Comparison of ENCODE assay signal across 35 cellular contexts in genomic region chr16:67437513-67437912, GRCh38. TPM values are rescaled to one million over a fixed set of nuclear protein-coding genes. Genes with fewer than 3 reads are reported as not detected.
A peak's percentile ranks its signal among the peaks of the same experiment; 100 is the strongest.
DNase-seq lines count a peak whose midpoint lies in the region; ATAC-seq and TF ChIP-seq lines count a peak whose summit lies in the region.
"Had no signal": no experiment of that assay in that cellular context is flagged by ENCODE, and none has a peak within 500 bp of the region (broad histone marks: within the 10 kb centered on the region; RNA-seq: fewer than 3 reads in every experiment).

No MANE protein-coding gene starts in this region.

- H3K23ac ChIP-seq in trophoblast cell (ENCODE audit: low read length) = no peak overlapping the region

- no peak overlapping the region for H3K18ac ChIP-seq in trophoblast cell (ENCODE audit: low read length)

- DNase-seq in activated CD8-positive, alpha-beta T cell treated with anti-CD3 and anti-CD28 coated beads for 36 hours = peak; percentile 40
- DNase-seq in activated CD8-positive, alpha-beta T cell treated with anti-CD3 and anti-CD28 coated beads, Interleukin-2, amount 10 ng/mL, durations not matched to agents 7 days and 5 days = no peak
- no peak for DNase-seq in NCI-H748 (lab: John Stamatoyannopoulos, UW; ENCODE audit: unreplicated experiment)
- DNase-seq in trophoblast cell = no peak
- DNase-seq in CD4-positive, alpha-beta T cell = no peak
- DNase-seq: activated CD8-positive, alpha-beta memory T cell treated with anti-CD3 and anti-CD28 coated beads, Interleukin-2, amount 10 ng/mL, durations not matched to agents 7 days and 5 days; activated naive CD8-positive, alpha-beta T cell treated with anti-CD3 and anti-CD28 coated beads, Interleukin-2, amount 10 ng/mL, durations not matched to agents 7 days and 5 days; AML-193; CD4-positive, alpha-beta memory T cell; DND-41; GF-D8; glutamatergic neuron; Kasumi-1; MV-4-11; NCI-H1436; NCI-H2107; NCI-H345; NCI-H748 treated with DMSO at 0.1 percent for 48 hours; stimulated activated naive CD4-positive, alpha-beta T cell treated with Interleukin-2 at 50 U/mL for 16 hours; testis had no signal

- H3K4me2 ChIP-seq in trophoblast cell (ENCODE audit: low read length) = no peak overlapping the region
- H3K4me2 ChIP-seq: A549 had no signal

- H3K36me3 Mint-ChIP-seq in activated CD8-positive, alpha-beta T cell treated with anti-CD3 and anti-CD28 coated beads for 36 hours (ENCODE audit: low read depth) = no peaks in the 10 kb centered on the region
- peaks cover 9% of the 10 kb centered on the region for H3K36me3 Mint-ChIP-seq in activated CD8-positive, alpha-beta T cell treated with anti-CD3 and anti-CD28 coated beads, Interleukin-2, amount 10 ng/mL, durations not matched to agents 7 days and 5 days (ENCODE audit: low read depth)
- peaks cover 21% of the 10 kb centered on the region for H3K36me3 Mint-ChIP-seq in activated T-helper 17 cell treated with anti-CD3 and anti-CD28 coated beads, Interleukin-2, amount 50 U/mL, for 72 hours (ENCODE audit: low read depth)
- H3K36me3 Mint-ChIP-seq in stimulated activated memory B cell treated with anti-CD40 and anti-IgM and Interleukin-4, amounts not matched to agents 10 μg/mL and 1 μg/mL and 100 μg/mL, for 72 hours = peaks cover 45% of the 10 kb centered on the region
- H3K36me3 Mint-ChIP-seq in CD4-positive, alpha-beta T cell (ENCODE audit: low read depth) = peaks cover 43% of the 10 kb centered on the region

- no peaks in the 10 kb centered on the region for H3K79me1 ChIP-seq in trophoblast cell (ENCODE audit: low read length)

- H3K27me3 Mint-ChIP-seq in activated CD8-positive, alpha-beta T cell treated with anti-CD3 and anti-CD28 coated beads for 36 hours = peaks cover under 1% of the 10 kb centered on the region
- H3K27me3 Mint-ChIP-seq in activated CD8-positive, alpha-beta T cell treated with anti-CD3 and anti-CD28 coated beads, Interleukin-2, amount 10 ng/mL, durations not matched to agents 7 days and 5 days (ENCODE audit: low read depth) = peaks cover 4% of the 10 kb centered on the region
- no peaks in the 10 kb centered on the region for H3K27me3 Mint-ChIP-seq in activated T-helper 17 cell treated with anti-CD3 and anti-CD28 coated beads, Interleukin-2, amount 50 U/mL, for 72 hours
- no peaks in the 10 kb centered on the region for H3K27me3 Mint-ChIP-seq in stimulated activated memory B cell treated with anti-CD40 and anti-IgM and Interleukin-4, amounts not matched to agents 10 μg/mL and 1 μg/mL and 100 μg/mL, for 72 hours
- peaks cover 2% of the 10 kb centered on the region for H3K27me3 Mint-ChIP-seq in CD4-positive, alpha-beta T cell

- H3K4me1 Mint-ChIP-seq in activated CD8-positive, alpha-beta T cell treated with anti-CD3 and anti-CD28 coated beads for 36 hours (ENCODE audit: low read depth) = peaks cover 6% of the 10 kb centered on the region
- no peaks in the 10 kb centered on the region for H3K4me1 Mint-ChIP-seq in activated CD8-positive, alpha-beta T cell treated with anti-CD3 and anti-CD28 coated beads, Interleukin-2, amount 10 ng/mL, durations not matched to agents 7 days and 5 days (ENCODE audit: low read depth)
- H3K4me1 Mint-ChIP-seq in activated T-helper 17 cell treated with anti-CD3 and anti-CD28 coated beads, Interleukin-2, amount 50 U/mL, for 72 hours = no peaks in the 10 kb centered on the region
- H3K4me1 Mint-ChIP-seq in stimulated activated memory B cell treated with anti-CD40 and anti-IgM and Interleukin-4, amounts not matched to agents 10 μg/mL and 1 μg/mL and 100 μg/mL, for 72 hours = peaks cover 66% of the 10 kb centered on the region
- H3K4me1 Mint-ChIP-seq in CD4-positive, alpha-beta T cell (ENCODE audit: low read depth) = peaks cover 1% of the 10 kb centered on the region

- H2AFZ ChIP-seq in trophoblast cell (ENCODE audit: insufficient read depth, low read length, poor library complexity) = no peak overlapping the region

- no peak overlapping the region for H4K91ac ChIP-seq in trophoblast cell (ENCODE audit: low read depth, low read length)

- no peak overlapping the region for H2AK5ac ChIP-seq in trophoblast cell (ENCODE audit: low read length)

- H3K27me3 ChIP-seq in trophoblast cell (ENCODE audit: insufficient read depth, low read length) = no peaks in the 10 kb centered on the region
- H3K27me3 ChIP-seq in CD4-positive, alpha-beta T cell (ENCODE audit: control insufficient read depth, insufficient read depth, low read length) = no peaks in the 10 kb centered on the region
- H3K27me3 ChIP-seq: pancreas, testis had no signal

- H3K4ac ChIP-seq in trophoblast cell (ENCODE audit: low read depth, low read length) = no peak overlapping the region

- H3K79me2 ChIP-seq in trophoblast cell (ENCODE audit: control insufficient read depth, insufficient read depth, low read length, poor library complexity) = no peaks in the 10 kb centered on the region

- intact Hi-C loops in activated CD8-positive, alpha-beta T cell treated with anti-CD3 and anti-CD28 coated beads for 36 hours (cut with micrococcal nuclease) = no loop called here
- intact Hi-C loops in CD4-positive, alpha-beta T cell (cut with DNase I, micrococcal nuclease) = no loop called here

- H3K4me1 ChIP-seq in trophoblast cell (ENCODE audit: control insufficient read depth in 1 of 2, insufficient read depth in 2 of 2, low read length in 2 of 2) = no peaks in the 10 kb centered on the region
- H3K4me1 ChIP-seq: A549 had no signal

- peaks cover 6% of the 10 kb centered on the region for H3K9me3 ChIP-seq in trophoblast cell (ENCODE audit: insufficient read depth, low read depth, low read length)
- H3K9me3 ChIP-seq in CD4-positive, alpha-beta T cell (ENCODE audit: control insufficient read depth, low read length) = no peaks in the 10 kb centered on the region
- H3K9me3 ChIP-seq: A549, pancreas, testis had no signal

- no peak overlapping the region for H4K12ac ChIP-seq in trophoblast cell (ENCODE audit: low read depth, low read length)

- no peak overlapping the region for H3K9ac ChIP-seq in trophoblast cell (ENCODE audit: low read length)

- H3K9me3 Mint-ChIP-seq in activated CD8-positive, alpha-beta T cell treated with anti-CD3 and anti-CD28 coated beads for 36 hours = no peaks in the 10 kb centered on the region
- no peaks in the 10 kb centered on the region for H3K9me3 Mint-ChIP-seq in activated CD8-positive, alpha-beta T cell treated with anti-CD3 and anti-CD28 coated beads, Interleukin-2, amount 10 ng/mL, durations not matched to agents 7 days and 5 days (ENCODE audit: insufficient read depth)
- no peaks in the 10 kb centered on the region for H3K9me3 Mint-ChIP-seq in activated T-helper 17 cell treated with anti-CD3 and anti-CD28 coated beads, Interleukin-2, amount 50 U/mL, for 72 hours
- no peaks in the 10 kb centered on the region for H3K9me3 Mint-ChIP-seq in stimulated activated memory B cell treated with anti-CD40 and anti-IgM and Interleukin-4, amounts not matched to agents 10 μg/mL and 1 μg/mL and 100 μg/mL, for 72 hours
- H3K9me3 Mint-ChIP-seq in CD4-positive, alpha-beta T cell = no peaks in the 10 kb centered on the region
- H3K9me3 Mint-ChIP-seq: activated naive CD8-positive, alpha-beta T cell treated with anti-CD3 and anti-CD28 coated beads, Interleukin-2, amount 10 ng/mL, durations not matched to agents 7 days and 5 days; neural crest cell had no signal

- H2BK12ac ChIP-seq in trophoblast cell (ENCODE audit: low read length) = no peak overlapping the region

- CTCF ChIA-PET in activated CD8-positive, alpha-beta T cell treated with anti-CD3 and anti-CD28 coated beads for 36 hours (lab: Charles Lee) = interaction anchor here (1.1 kb wide), 2 partner anchors 10 to 29 kb away, joined by 3 read pairs; no protein-coding TSS in a partner anchor
- CTCF ChIA-PET in activated CD8-positive, alpha-beta T cell treated with anti-CD3 and anti-CD28 coated beads, Interleukin-2, amount 10 ng/mL, durations not matched to agents 7 days and 5 days (lab: Charles Lee) = no interaction called here
- CTCF ChIA-PET in CD4-positive, alpha-beta T cell (lab: Charles Lee) = no interaction called here

- TF ChIP-seq CTCF in activated CD8-positive, alpha-beta T cell treated with anti-CD3 and anti-CD28 coated beads for 36 hours (IDR thresholded peaks at IDR 0.05) = no peak
- no peak for TF ChIP-seq CTCF in CD4-positive, alpha-beta T cell (IDR thresholded peaks at IDR 0.05)

- H3K27ac Mint-ChIP-seq in activated CD8-positive, alpha-beta T cell treated with anti-CD3 and anti-CD28 coated beads for 36 hours = peak overlapping the region; percentile 10
- no peak overlapping the region for H3K27ac Mint-ChIP-seq in activated CD8-positive, alpha-beta T cell treated with anti-CD3 and anti-CD28 coated beads, Interleukin-2, amount 10 ng/mL, durations not matched to agents 7 days and 5 days
- H3K27ac Mint-ChIP-seq in activated T-helper 17 cell treated with anti-CD3 and anti-CD28 coated beads, Interleukin-2, amount 50 U/mL, for 72 hours = peak overlapping the region; percentile 68
- H3K27ac Mint-ChIP-seq in stimulated activated memory B cell treated with anti-CD40 and anti-IgM and Interleukin-4, amounts not matched to agents 10 μg/mL and 1 μg/mL and 100 μg/mL, for 72 hours = peak overlapping the region; percentile 2
- H3K27ac Mint-ChIP-seq in CD4-positive, alpha-beta T cell = no peak overlapping the region
- H3K27ac Mint-ChIP-seq: activated CD8-positive, alpha-beta memory T cell treated with anti-CD3 and anti-CD28 coated beads, Interleukin-2, amount 10 ng/mL, durations not matched to agents 7 days and 5 days had no signal

- ATAC-seq in activated CD8-positive, alpha-beta T cell treated with anti-CD3 and anti-CD28 coated beads for 36 hours = peak; percentile 75
- ATAC-seq in activated CD8-positive, alpha-beta T cell treated with anti-CD3 and anti-CD28 coated beads, Interleukin-2, amount 10 ng/mL, durations not matched to agents 7 days and 5 days = no peak
- peak; percentile 51 for ATAC-seq in GM18520 (IDR thresholded peaks at IDR 0.05; ENCODE audit: unreplicated experiment)
- peak; percentile 35 for ATAC-seq in activated T-helper 17 cell treated with anti-CD3 and anti-CD28 coated beads, Interleukin-2, amount 50 U/mL, for 72 hours (replicated peaks)
- peak; percentile 14 for ATAC-seq in stimulated activated memory B cell treated with anti-CD40 and anti-IgM and Interleukin-4, amounts not matched to agents 10 μg/mL and 1 μg/mL and 100 μg/mL, for 72 hours
- no peak for ATAC-seq in CD4-positive, alpha-beta T cell (ENCODE audit: poor library complexity)
- ATAC-seq: A549; activated CD8-positive, alpha-beta memory T cell treated with anti-CD3 and anti-CD28 coated beads, Interleukin-2, amount 10 ng/mL, durations not matched to agents 7 days and 5 days; HepG2; left lobe of liver; pancreas had no signal

- WGBS in trophoblast cell (ENCODE audit: extremely low coverage, insufficient coverage, insufficient read length) = no CpG with 5 or more reads among the region's 4 CpGs

- no peak overlapping the region for H3K4me3 ChIP-seq in trophoblast cell (ENCODE audit: low read depth, low read length)
- H3K4me3 ChIP-seq: A549, coronary artery, pancreas, testis had no signal

- H3K14ac ChIP-seq in trophoblast cell (ENCODE audit: low read length) = no peak overlapping the region

- H2BK120ac ChIP-seq in trophoblast cell (ENCODE audit: insufficient read depth, low read length, poor library complexity) = no peak overlapping the region

- POLR2A ChIA-PET in activated CD8-positive, alpha-beta T cell treated with anti-CD3 and anti-CD28 coated beads for 36 hours (lab: Charles Lee) = no interaction called here
- POLR2A ChIA-PET in activated CD8-positive, alpha-beta T cell treated with anti-CD3 and anti-CD28 coated beads, Interleukin-2, amount 10 ng/mL, durations not matched to agents 7 days and 5 days (lab: Charles Lee) = no interaction called here
- POLR2A ChIA-PET in CD4-positive, alpha-beta T cell (lab: Charles Lee) = no interaction called here

- H4K8ac ChIP-seq in trophoblast cell (ENCODE audit: low read depth, low read length) = no peak overlapping the region

- H3K36me3 ChIP-seq in trophoblast cell (ENCODE audit: control insufficient read depth in 1 of 2, insufficient read depth in 2 of 2, low read length in 2 of 2) = peaks cover 54 to 57% of the 10 kb centered on the region in 2 experiments

- H2BK5ac ChIP-seq in trophoblast cell (ENCODE audit: low read depth, low read length, poor library complexity) = no peak overlapping the region

- no peak overlapping the region for H3K27ac ChIP-seq in trophoblast cell (ENCODE audit: low read depth, low read length)
- no peak overlapping the region for H3K27ac ChIP-seq in CD4-positive, alpha-beta T cell (ENCODE audit: low read depth, low read length)
- H3K27ac ChIP-seq: A549, coronary artery, pancreas, testis had no signal

- H3K4me3 Mint-ChIP-seq in activated CD8-positive, alpha-beta T cell treated with anti-CD3 and anti-CD28 coated beads for 36 hours = no peak overlapping the region
- no peak overlapping the region for H3K4me3 Mint-ChIP-seq in activated CD8-positive, alpha-beta T cell treated with anti-CD3 and anti-CD28 coated beads, Interleukin-2, amount 10 ng/mL, durations not matched to agents 7 days and 5 days
- no peak overlapping the region for H3K4me3 Mint-ChIP-seq in activated T-helper 17 cell treated with anti-CD3 and anti-CD28 coated beads, Interleukin-2, amount 50 U/mL, for 72 hours
- H3K4me3 Mint-ChIP-seq in stimulated activated memory B cell treated with anti-CD40 and anti-IgM and Interleukin-4, amounts not matched to agents 10 μg/mL and 1 μg/mL and 100 μg/mL, for 72 hours = no peak overlapping the region
- no peak overlapping the region for H3K4me3 Mint-ChIP-seq in CD4-positive, alpha-beta T cell
- H3K4me3 Mint-ChIP-seq: activated CD8-positive, alpha-beta memory T cell treated with anti-CD3 and anti-CD28 coated beads, Interleukin-2, amount 10 ng/mL, durations not matched to agents 7 days and 5 days; activated naive CD8-positive, alpha-beta T cell treated with anti-CD3 and anti-CD28 coated beads, Interleukin-2, amount 10 ng/mL, durations not matched to agents 7 days and 5 days; CD4-positive, alpha-beta memory T cell; neural crest cell had no signal

RNA-seq across cellular contexts. Expression of gene HSD11B2, which starts 6.6 kb away (rescaled TPM):
- total RNA-seq in activated CD8-positive, alpha-beta T cell treated with anti-CD3 and anti-CD28 coated beads for 36 hours = 1 to 10 TPM; 1.6 to 2.3 TPM
- total RNA-seq in activated CD8-positive, alpha-beta T cell treated with anti-CD3 and anti-CD28 coated beads, Interleukin-2, amount 10 ng/mL, durations not matched to agents 7 days and 5 days = not detected
- total RNA-seq in activated T-helper 17 cell treated with anti-CD3 and anti-CD28 coated beads, Interleukin-2, amount 50 U/mL, for 72 hours = 1 to 10 TPM in 1 of 2 donors, under 1 TPM in 1; 0.21 to 1.4 TPM
- polyA plus RNA-seq in trophoblast cell (2013) = 20.6 and 23.3 TPM in 2 replicates
- not detected for total RNA-seq in CD4-positive, alpha-beta T cell
- total RNA-seq: activated naive CD8-positive, alpha-beta T cell treated with anti-CD3 and anti-CD28 coated beads, Interleukin-2, amount 10 ng/mL, durations not matched to agents 7 days and 5 days; astrocyte; CD4-positive, alpha-beta memory T cell; RPMI7951 had no signal

RNA-seq across cellular contexts. Expression of gene ZDHHC1, which starts 21.2 kb away (rescaled TPM):
- total RNA-seq in activated CD8-positive, alpha-beta T cell treated with anti-CD3 and anti-CD28 coated beads for 36 hours = under 1 TPM; 0.54 to 0.60 TPM
- total RNA-seq in activated CD8-positive, alpha-beta T cell treated with anti-CD3 and anti-CD28 coated beads, Interleukin-2, amount 10 ng/mL, durations not matched to agents 7 days and 5 days = under 1 TPM in 1 of 2 experiments, not detected in 1; 0.26 TPM
- under 1 TPM; 0.52 to 0.74 TPM for total RNA-seq in activated T-helper 17 cell treated with anti-CD3 and anti-CD28 coated beads, Interleukin-2, amount 50 U/mL, for 72 hours
- 1.7 TPM in 2 replicates for polyA plus RNA-seq in trophoblast cell (2013)
- under 1 TPM in 1 of 2 experiments, not detected in 1; 0.22 TPM for total RNA-seq in CD4-positive, alpha-beta T cell
- total RNA-seq: CD4-positive, alpha-beta memory T cell had no signal
- polyA plus RNA-seq: CD4-positive, alpha-beta memory T cell had no signal

RNA-seq across cellular contexts. Expression of gene ATP6V0D1, which starts 43.4 kb away (rescaled TPM):
- 10 to 100 TPM; 17.5 to 18.2 TPM for total RNA-seq in activated CD8-positive, alpha-beta T cell treated with anti-CD3 and anti-CD28 coated beads for 36 hours
- 10 to 100 TPM; 52.7 to 58.1 TPM for total RNA-seq in activated CD8-positive, alpha-beta T cell treated with anti-CD3 and anti-CD28 coated beads, Interleukin-2, amount 10 ng/mL, durations not matched to agents 7 days and 5 days
- 10 to 100 TPM; 20.6 to 42.1 TPM for total RNA-seq in activated T-helper 17 cell treated with anti-CD3 and anti-CD28 coated beads, Interleukin-2, amount 50 U/mL, for 72 hours
- 101 and 104 TPM in 2 replicates for polyA plus RNA-seq in trophoblast cell (2013)
- 10 to 100 TPM; 39.4 to 41.7 TPM for total RNA-seq in CD4-positive, alpha-beta T cell

RNA-seq across cellular contexts. Expression of gene TPPP3, which starts 44.2 kb away (rescaled TPM):
- total RNA-seq in activated CD8-positive, alpha-beta T cell treated with anti-CD3 and anti-CD28 coated beads for 36 hours = not detected
- not detected for total RNA-seq in activated CD8-positive, alpha-beta T cell treated with anti-CD3 and anti-CD28 coated beads, Interleukin-2, amount 10 ng/mL, durations not matched to agents 7 days and 5 days
- under 1 TPM in 1 of 2 donors, not detected in 1; 0.19 TPM for total RNA-seq in activated T-helper 17 cell treated with anti-CD3 and anti-CD28 coated beads, Interleukin-2, amount 50 U/mL, for 72 hours
- polyA plus RNA-seq in trophoblast cell (2013) = 2.7 TPM in 2 replicates
- not detected for total RNA-seq in CD4-positive, alpha-beta T cell
- total RNA-seq: activated CD8-positive, alpha-beta memory T cell treated with anti-CD3 and anti-CD28 coated beads, Interleukin-2, amount 10 ng/mL, durations not matched to agents 7 days and 5 days; activated naive CD8-positive, alpha-beta T cell treated with anti-CD3 and anti-CD28 coated beads, Interleukin-2, amount 10 ng/mL, durations not matched to agents 7 days and 5 days; CD4-positive, alpha-beta memory T cell had no signal
- polyA plus RNA-seq: CD4-positive, alpha-beta memory T cell had no signal

RNA-seq across cellular contexts. Expression of gene AGRP, which starts 45.8 kb away (rescaled TPM):
- not detected for total RNA-seq in activated CD8-positive, alpha-beta T cell treated with anti-CD3 and anti-CD28 coated beads for 36 hours
- total RNA-seq in activated CD8-positive, alpha-beta T cell treated with anti-CD3 and anti-CD28 coated beads, Interleukin-2, amount 10 ng/mL, durations not matched to agents 7 days and 5 days = not detected
- not detected for total RNA-seq in activated T-helper 17 cell treated with anti-CD3 and anti-CD28 coated beads, Interleukin-2, amount 50 U/mL, for 72 hours
- not detected in 2 replicates for polyA plus RNA-seq in trophoblast cell (2013)
- total RNA-seq in CD4-positive, alpha-beta T cell = not detected
- total RNA-seq: activated CD8-positive, alpha-beta memory T cell treated with anti-CD3 and anti-CD28 coated beads, Interleukin-2, amount 10 ng/mL, durations not matched to agents 7 days and 5 days; activated naive CD8-positive, alpha-beta T cell treated with anti-CD3 and anti-CD28 coated beads, Interleukin-2, amount 10 ng/mL, durations not matched to agents 7 days and 5 days; astrocyte; cardiac septum; CD4-positive, alpha-beta memory T cell; HepG2; left lobe of liver; neural crest cell; pancreas; renal cortical epithelial cell; RPMI7951; skeletal muscle tissue had no signal
- polyA plus RNA-seq: A549; CD4-positive, alpha-beta memory T cell; esophagus; HepG2 had no signal

Comparison
In these comparisons a context has a peak if more than half of its experiments do, and no peak if none do; other contexts are left out.
1. ATAC-seq: peak in activated CD8-positive, alpha-beta T cell treated with anti-CD3 and anti-CD28 coated beads for 36 hours (single experiment), GM18520 (single experiment), activated T-helper 17 cell treated with anti-CD3 and anti-CD28 coated beads, Interleukin-2, amount 50 U/mL, for 72 hours (single experiment) and stimulated activated memory B cell treated with anti-CD40 and anti-IgM and Interleukin-4, amounts not matched to agents 10 μg/mL and 1 μg/mL and 100 μg/mL, for 72 hours (single experiment); none in activated CD8-positive, alpha-beta T cell treated with anti-CD3 and anti-CD28 coated beads, Interleukin-2, amount 10 ng/mL, durations not matched to agents 7 days and 5 days (single experiment) and CD4-positive, alpha-beta T cell (single experiment).
2. H3K27ac Mint-ChIP-seq: peak in activated CD8-positive, alpha-beta T cell treated with anti-CD3 and anti-CD28 coated beads for 36 hours (single experiment), activated T-helper 17 cell treated with anti-CD3 and anti-CD28 coated beads, Interleukin-2, amount 50 U/mL, for 72 hours (single experiment) and stimulated activated memory B cell treated with anti-CD40 and anti-IgM and Interleukin-4, amounts not matched to agents 10 μg/mL and 1 μg/mL and 100 μg/mL, for 72 hours (single experiment); none in activated CD8-positive, alpha-beta T cell treated with anti-CD3 and anti-CD28 coated beads, Interleukin-2, amount 10 ng/mL, durations not matched to agents 7 days and 5 days (single experiment) and CD4-positive, alpha-beta T cell (single experiment).